In genomic region chr1:60903591-60903990, GRCh38 we compare ENCODE assay signal across 1 cellular context.
TF ChIP-seq lines count a peak whose summit lies in the region.

No MANE protein-coding gene starts in this region.

TF ChIP-seq in GM23338, 12 proteins besides CTCF, POLR2A, EP300 and RAD21 (continued from another document):
- TF ChIP-seq ZNF462 (CRISPR knock-in tag; IDR thresholded peaks at IDR 0.05) (no peak), REST (IDR thresholded peaks at IDR 0.05; ENCODE audit: unreplicated experiment) (no peak), NANOG (IDR thresholded peaks at IDR 0.05; ENCODE audit: borderline replicate concordance) (no peak), ETS1 (IDR thresholded peaks at IDR 0.05) (no peak), ZNF331 (CRISPR knock-in tag; IDR thresholded peaks at IDR 0.05; ENCODE audit: low read depth) (no peak), EZH2 (IDR thresholded peaks at IDR 0.05; ENCODE audit: low read depth, unreplicated experiment) (no peak), STAT1 (IDR thresholded peaks at IDR 0.05; ENCODE audit: unreplicated experiment) (no peak), CREB1 (CRISPR knock-in tag; IDR thresholded peaks at IDR 0.05; ENCODE audit: low read depth) (no peak), EZH2phosphoT487 (IDR thresholded peaks at IDR 0.05; ENCODE audit: unreplicated experiment) (no peak)
